In genomic region chr12:117100251-117100650, GRCh38 we compare ENCODE assay signal across 9 cellular contexts. TPM values are rescaled to one million over a fixed set of nuclear protein-coding genes. Genes with fewer than 3 reads are reported as not detected.
A peak's percentile ranks its signal among the peaks of the same experiment; 100 is the strongest.
DNase-seq lines count a peak whose midpoint lies in the region; ATAC-seq, FAIRE-seq and TF ChIP-seq lines count a peak whose summit lies in the region.
"Had no signal": no experiment of that assay in that cellular context is flagged by ENCODE, and none has a peak within 500 bp of the region (broad histone marks: within the 10 kb centered on the region; RNA-seq: fewer than 3 reads in every experiment).

No MANE protein-coding gene starts in this region.

- H3K27me3 ChIP-seq in left ventricle myocardium inferior (ENCODE audit: low read depth) = peaks cover 32% of the 10 kb centered on the region

- POLR2A ChIA-PET in A549 (lab: Yijun Ruan, JAX) = no interaction called here
- POLR2A ChIA-PET in T-cell (lab: Charles Lee) = no interaction called here

- intact Hi-C loops in left ventricle myocardium inferior (cut with micrococcal nuclease) = no loop called here

- 64% methylated on average over 5 of the region's 5 CpGs for WGBS in A549 (ENCODE audit: missing lambda C conversion rate)

- peak overlapping the region; percentile 67 to 72 (median 67) for H3K4me3 Mint-ChIP-seq in T-cell

- no peaks in the 10 kb centered on the region for H3K9me3 Mint-ChIP-seq in T-cell

- DNase-seq in A549 (ENCODE audit: low read depth in 1 of 2, low spot score in 1 of 2) (peak; percentile 63 to 73), DMS53 treated with DMSO at 0.1 percent for 48 hours (lab: John Stamatoyannopoulos, UW; ENCODE audit: unreplicated experiment) (peak; percentile 23), T-cell (no peak), left ventricle myocardium inferior (no peak), activated gamma-delta T cell treated with Interleukin-2 at 50 U/mL for 16 hours (no peak), COR-L47 (lab: John Stamatoyannopoulos, UW) (no peak)
- DNase-seq: NCI-H446 treated with DMSO at 0.1 percent for 48 hours had no signal

- H3K4me1 Mint-ChIP-seq in T-cell = peaks cover 5 to 17% (median 11%) of the 10 kb centered on the region in 3 donors

- H3K27me3 Mint-ChIP-seq in T-cell = peaks cover 15 to 23% of the 10 kb centered on the region in 2 donors

- H3K4me2 ChIP-seq in A549 = peak overlapping the region; percentile 98

- H3K27ac Mint-ChIP-seq in T-cell = no peak overlapping the region

- TF ChIP-seq EP300 in A549 (IDR thresholded peaks at IDR 0.05) = no peak

- CTCF ChIA-PET in A549 (lab: Yijun Ruan, JAX) (interaction anchor here (0.7 to 4.1 kb wide), 6 partner anchors 19 to 51 kb away, joined by 3 to 33 read pairs (median 8); no protein-coding TSS in a partner anchor), T-cell (lab: Charles Lee) (no interaction called here)

- H3K4me3 ChIP-seq in A549 (no peak overlapping the region), left ventricle myocardium inferior (no peak overlapping the region)

- H3K27ac ChIP-seq in A549 (peak overlapping the region; percentile 41 to 94; a peak in 4 of 6 replicates), left ventricle myocardium inferior (replicated peaks) (peak overlapping the region; percentile 82)

- H3K36me3 ChIP-seq in left ventricle myocardium inferior = no peaks in the 10 kb centered on the region

- TF ChIP-seq POLR2A in A549 (IDR thresholded peaks at IDR 0.05; ENCODE audit: low read length) = no peak

- no peaks in the 10 kb centered on the region for H3K36me3 Mint-ChIP-seq in T-cell

- peak; percentile 41; the same call in 2 of the 3 replicates for TF ChIP-seq CTCF in A549 (IDR thresholded peaks at IDR 0.05)
- TF ChIP-seq CTCF in left ventricle myocardium inferior (IDR thresholded peaks at IDR 0.05; ENCODE audit: borderline replicate concordance) = peak; percentile 47

- no peak for FAIRE-seq in A549 (lab: Jason Lieb, UNC)

- ATAC-seq in A549 (peak; percentile 73 to 78), T-cell (replicated peaks in 1 of 4) (no peak), HG03025 (IDR thresholded peaks at IDR 0.05; ENCODE audit: low FRiP score, unreplicated experiment) (no peak), GM19351 (IDR thresholded peaks at IDR 0.05; ENCODE audit: unreplicated experiment) (no peak)

- no peaks in the 10 kb centered on the region for H3K9me3 ChIP-seq in A549
- no peaks in the 10 kb centered on the region for H3K9me3 ChIP-seq in left ventricle myocardium inferior (replicated peaks)

- peak; percentile 14 to 29; a peak in 2 of 5 replicates for TF ChIP-seq RAD21 in A549 (conservative IDR thresholded peaks at IDR 0.05 in 1 of 2, IDR thresholded peaks at IDR 0.05 in 1 of 2)

- peaks cover 26% of the 10 kb centered on the region; the same call in 2 of the 3 replicates for H3K4me1 ChIP-seq in A549
- H3K4me1 ChIP-seq in left ventricle myocardium inferior = peaks cover 53% of the 10 kb centered on the region

TF ChIP-seq in A549, 52 proteins besides CTCF, POLR2A, EP300 and RAD21:
- TF ChIP-seq ESRRA (IDR thresholded peaks at IDR 0.05; ENCODE audit: borderline replicate concordance, low read length) (no peak), SMC3 (IDR thresholded peaks at IDR 0.05) (peak; percentile 43; the same call in 2 of the 3 replicates), MAX (IDR thresholded peaks at IDR 0.05) (0 out of 2 replicates have a peak, but pooled peaks have one; percentile 39), E2F6 (IDR thresholded peaks at IDR 0.05; ENCODE audit: borderline replicate concordance, low read depth) (no peak)

RNA-seq across cellular contexts. Expression of gene TESC, which starts 1.0 kb away (rescaled TPM):
- 94.2 and 97.8 TPM in 2 replicates for polyA plus RNA-seq in A549 (2011; rRNA removed)
- polyA plus RNA-seq in A549 (2012; cell fraction: cytosol; rRNA removed) = 189 and 215 TPM in 2 replicates
- polyA plus RNA-seq in A549 (2012; cell fraction: nucleus; rRNA removed) = 123 and 143 TPM in 2 replicates
- polyA plus RNA-seq in A549 (2017; fragmentation: RNase III; extraction: RNeasy Plus Mini Kit Qiagen cat#74134 plus additional on column Dnase treatment) = 93.4 to 104 TPM (median 97.5 TPM) in 3 replicates
- 60.9 and 63.7 TPM in 2 replicates for polyA minus RNA-seq in A549 (2011; rRNA and poly(A)+ RNA removed)
- total RNA-seq in T-cell = 1 to 10 TPM; 2.8 to 6.4 (median 4.9) TPM
- total RNA-seq in left ventricle myocardium inferior = 92.1 TPM

Comparison
In these comparisons a context has a peak if more than half of its experiments do, and no peak if none do; other contexts are left out.
1. ATAC-seq: peak in A549 (2 of 2); none in T-cell (0 of 4), HG03025 (single experiment) and GM19351 (single experiment).
2. DNase-seq: peak in A549 (2 of 2) and DMS53 treated with DMSO at 0.1 percent for 48 hours (single experiment); none in T-cell (0 of 34), left ventricle myocardium inferior (single experiment), activated gamma-delta T cell treated with Interleukin-2 at 50 U/mL for 16 hours (single experiment) and COR-L47 (single experiment).
3. RNA of gene TESC, which starts 1.0 kb away (total RNA-seq): 92.1 TPM in left ventricle myocardium inferior (single experiment); 2.8 to 6.4 TPM in T-cell; every median in the first group is over 10 times any median in the second.